ENCODE assay signal across 12 cellular contexts in the genomic region with DNA sequence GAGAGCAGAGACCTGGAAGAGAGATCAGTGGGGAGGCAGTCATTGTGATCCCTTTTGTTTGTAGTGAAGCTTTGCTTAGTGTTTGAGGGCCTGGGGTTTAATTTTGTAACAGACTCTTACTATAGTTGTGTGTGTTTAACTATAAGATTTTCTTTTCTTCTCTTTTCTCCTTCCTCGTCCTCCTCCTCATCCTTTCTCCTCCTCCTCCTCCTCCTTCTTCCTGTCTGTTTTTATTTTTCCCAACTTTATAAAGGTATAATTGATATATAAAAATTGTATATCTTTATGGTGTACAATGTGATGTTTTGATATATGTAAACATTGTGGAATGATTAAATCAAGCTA.
DNase-seq lines count a peak whose midpoint lies in the region; ATAC-seq and TF ChIP-seq lines count a peak whose summit lies in the region.
"Had no signal": no experiment of that assay in that cellular context is flagged by ENCODE, and none has a peak within 500 bp of the region (broad histone marks: within the 10 kb centered on the region; RNA-seq: fewer than 3 reads in every experiment).

No MANE protein-coding gene starts in this region.

- H3K4me1 ChIP-seq in HUES64 (ENCODE audit: insufficient read depth, low read length): peaks cover 50% of the 10 kb centered on the region
- H3K4me1 ChIP-seq in lower lobe of right lung: peaks cover 72% of the 10 kb centered on the region
- peaks cover 4 to 51% (median 38%) of the 10 kb centered on the region in 5 donors for H3K4me1 ChIP-seq in subcutaneous abdominal adipose tissue (ENCODE audit: control insufficient read depth in 5 of 5, insufficient read depth in 5 of 5, low read length in 5 of 5)

- peak overlapping the region; percentile 26 for H3K4me3 Mint-ChIP-seq in chondrocyte (ENCODE audit: unreplicated experiment)

- H3K27ac Mint-ChIP-seq in chondrocyte (ENCODE audit: unreplicated experiment): peak overlapping the region; percentile 96

- H3K4me1 Mint-ChIP-seq in chondrocyte (ENCODE audit: low read depth): peaks cover 69% of the 10 kb centered on the region

- intact Hi-C loops in lower lobe of right lung (cut with DNase I): no loop called here

- TF ChIP-seq CTCF in chondrocyte (IDR thresholded peaks at IDR 0.05) (no peak), lower lobe of right lung (IDR thresholded peaks at IDR 0.05) (no peak)

- H3K36me3 Mint-ChIP-seq in chondrocyte (ENCODE audit: low read depth): no peaks in the 10 kb centered on the region

- ATAC-seq in lower lobe of right lung: no peak
- ATAC-seq in HG03442 (IDR thresholded peaks at IDR 0.05; ENCODE audit: unreplicated experiment): no peak
- no peak for ATAC-seq in GM19397 (IDR thresholded peaks at IDR 0.05; ENCODE audit: unreplicated experiment)
- ATAC-seq in HG02571 (IDR thresholded peaks at IDR 0.05; ENCODE audit: unreplicated experiment): no peak
- ATAC-seq: GM12878 had no signal

- no peaks in the 10 kb centered on the region for H3K27me3 Mint-ChIP-seq in chondrocyte (ENCODE audit: low read depth)

- H3K4me3 ChIP-seq in HUES64 (ENCODE audit: low read length) (no peak overlapping the region), lower lobe of right lung (no peak overlapping the region), subcutaneous abdominal adipose tissue (ENCODE audit: low read depth in 1 of 5, low read length in 5 of 5) (no peak overlapping the region)
- H3K4me3 ChIP-seq: GM12878 had no signal

- H3K27ac ChIP-seq in HUES64 (ENCODE audit: low read depth, low read length): peak overlapping the region; percentile 97; the same call in 1 of the 2 replicates
- peak overlapping the region; percentile 83 for H3K27ac ChIP-seq in lower lobe of right lung
- peak overlapping the region; percentile 82 for H3K27ac ChIP-seq in subcutaneous abdominal adipose tissue (ENCODE audit: low read depth, low read length)

- H3K9me3 ChIP-seq in HUES64 (ENCODE audit: insufficient read depth, low read depth, low read length): no peaks in the 10 kb centered on the region
- H3K9me3 ChIP-seq in lower lobe of right lung: no peaks in the 10 kb centered on the region
- H3K9me3 ChIP-seq in subcutaneous abdominal adipose tissue (ENCODE audit: control insufficient read depth in 5 of 5, low read length in 5 of 5): no peaks in the 10 kb centered on the region

- peak overlapping the region; percentile 4; the same call in 1 of the 2 replicates for H3K9ac ChIP-seq in HUES64 (ENCODE audit: low read depth, low read length)
- H3K9ac ChIP-seq in subcutaneous abdominal adipose tissue (ENCODE audit: low read length in 5 of 5): no peak overlapping the region

- H3K36me3 ChIP-seq in HUES64 (ENCODE audit: insufficient read depth, low read length) (no peaks in the 10 kb centered on the region), lower lobe of right lung (no peaks in the 10 kb centered on the region), subcutaneous abdominal adipose tissue (ENCODE audit: control insufficient read depth in 5 of 5, insufficient read depth in 5 of 5, low read length in 5 of 5) (no peaks in the 10 kb centered on the region)

- H3K27me3 ChIP-seq in HUES64 (ENCODE audit: insufficient read depth, low read length) (no peaks in the 10 kb centered on the region), lower lobe of right lung (ENCODE audit: low read depth) (no peaks in the 10 kb centered on the region), subcutaneous abdominal adipose tissue (ENCODE audit: control insufficient read depth in 5 of 5, insufficient read depth in 4 of 5, low read length in 5 of 5) (no peaks in the 10 kb centered on the region)

- H3K9me3 Mint-ChIP-seq in chondrocyte (ENCODE audit: low read depth): no peaks in the 10 kb centered on the region

- DNase-seq in chondrocyte (ENCODE audit: low spot score) (no peak), lower lobe of right lung (no peak), NK-92 (lab: John Stamatoyannopoulos, UW; ENCODE audit: unreplicated experiment) (no peak)
- DNase-seq: activated CD4-positive, alpha-beta T cell treated with anti-CD3 and anti-CD28 coated beads, Interleukin-2, amount 50 U/mL, for 4 hours; activated gamma-delta T cell treated with Interleukin-2 at 50 U/mL for 16 hours; cortex of kidney had no signal

- no CpG with 5 or more reads among the region's 1 CpG for WGBS in HUES64
